20 cellular contexts compared by ENCODE assay signal in genomic region chr3:138300657-138301056, GRCh38. TPM values are rescaled to one million over a fixed set of nuclear protein-coding genes. Genes with fewer than 3 reads are reported as not detected.
DNase-seq lines count a peak whose midpoint lies in the region; ATAC-seq and TF ChIP-seq lines count a peak whose summit lies in the region.
"Had no signal": no experiment of that assay in that cellular context is flagged by ENCODE, and none has a peak within 500 bp of the region (broad histone marks: within the 10 kb centered on the region; RNA-seq: fewer than 3 reads in every experiment).

No MANE protein-coding gene starts in this region.

- no peaks in the 10 kb centered on the region for H4K20me1 ChIP-seq in mammary epithelial cell (ENCODE audit: insufficient read depth, low read length)

- no peak overlapping the region for H3K27ac ChIP-seq in mammary epithelial cell (ENCODE audit: insufficient read depth, low read depth, low read length)
- H3K27ac ChIP-seq: Peyer's patch, SJSA1 had no signal

- no peaks in the 10 kb centered on the region for H3K4me1 Mint-ChIP-seq in MCF 10A (ENCODE audit: insufficient read depth, unreplicated experiment)
- H3K4me1 Mint-ChIP-seq: IgD-negative memory B cell had no signal

- BruUV-seq in MCF 10A (replicated peaks; lab: Mats Ljungman, UMichigan): TSS peak; percentile 13
- BruUV-seq in mammary epithelial cell (replicated peaks; lab: Mats Ljungman, UMichigan): no TSS peak

- H2AFZ ChIP-seq in mammary epithelial cell (ENCODE audit: low read depth, low read length): no peak overlapping the region

- no peaks in the 10 kb centered on the region for H3K79me2 ChIP-seq in mammary epithelial cell (ENCODE audit: insufficient read depth, low read length)

- ATAC-seq in GM18517 (IDR thresholded peaks at IDR 0.05; ENCODE audit: unreplicated experiment): no peak

- intact Hi-C loops in MCF 10A (cut with micrococcal nuclease) (no loop called here), mammary epithelial cell (cut with micrococcal nuclease) (no loop called here)

- peaks cover 16% of the 10 kb centered on the region for H3K36me3 Mint-ChIP-seq in MCF 10A (ENCODE audit: insufficient read depth, unreplicated experiment)

- POLR2A ChIA-PET in MCF 10A (lab: Yijun Ruan, JAX): interaction anchor here (1.4 kb wide), 1 partner anchor 19 kb away, joined by 3 read pairs; no protein-coding TSS in a partner anchor

- no peaks in the 10 kb centered on the region for H3K9me3 ChIP-seq in mammary epithelial cell (replicated peaks; ENCODE audit: insufficient read depth, low read length)
- H3K9me3 ChIP-seq: Peyer's patch, SJSA1 had no signal

- CTCF ChIA-PET in MCF 10A (lab: Yijun Ruan, JAX) (interaction anchor here (1.0 kb wide), 1 partner anchor 27 kb away, joined by 3 read pairs; no protein-coding TSS in a partner anchor), mammary epithelial cell (lab: Charles Lee; ENCODE audit: low non-redundant PET) (no interaction called here)

- dilution Hi-C loops in mammary epithelial cell (cut with HindIII; ENCODE audit: low sequenced_read_pairs): no loop called here

- no peak overlapping the region for H3K27ac Mint-ChIP-seq in MCF 10A (ENCODE audit: low read depth, unreplicated experiment)
- H3K27ac Mint-ChIP-seq: IgD-negative memory B cell had no signal

- H3K4me1 ChIP-seq in mammary epithelial cell (ENCODE audit: insufficient read depth, low read length): no peaks in the 10 kb centered on the region
- H3K4me1 ChIP-seq: Peyer's patch, SJSA1 had no signal

- no peak overlapping the region for H3K4me3 ChIP-seq in mammary epithelial cell (replicated peaks in 1 of 3; ENCODE audit: insufficient read depth in 1 of 3, low read depth in 2 of 3, low read length in 3 of 3)
- H3K4me3 ChIP-seq: Peyer's patch, SJSA1 had no signal

- no peak overlapping the region for H3K4me2 ChIP-seq in mammary epithelial cell (ENCODE audit: insufficient read depth, low read depth, low read length)

- no peak for TF ChIP-seq CTCF in MCF 10A (IDR thresholded peaks at IDR 0.05; ENCODE audit: unreplicated experiment)
- TF ChIP-seq CTCF in mammary epithelial cell (conservative IDR thresholded peaks at IDR 0.05 in 1 of 2, IDR thresholded peaks at IDR 0.05 in 1 of 2; ENCODE audit: extremely low read depth in 1 of 2, insufficient read depth in 1 of 2, low read depth in 1 of 2, low read length in 2 of 2): no peak

- no peak for DNase-seq in MCF 10A (ENCODE audit: unreplicated experiment)
- no peak for DNase-seq in mammary epithelial cell
- peak; percentile 29 to 30 for DNase-seq in cerebellar nuclear complex (lab: John Stamatoyannopoulos, UW)
- peak; percentile 61 for DNase-seq in occipital lobe (lab: John Stamatoyannopoulos, UW)
- no peak for DNase-seq in HT-29 (ENCODE audit: low spot score)
- DNase-seq in A172 (ENCODE audit: low spot score): no peak
- DNase-seq: AML-193, DMS79 treated with DMSO at 0.1 percent for 48 hours, H7, Kasumi-1, MM.1S, NCI-H1092, NCI-H1436 treated with DMSO at 0.1 percent for 48 hours, NCI-H2029, NCI-H345, NCI-H69, Peyer's patch had no signal

- H3K9ac ChIP-seq in mammary epithelial cell (ENCODE audit: insufficient read depth, low read length): no peak overlapping the region

- no peaks in the 10 kb centered on the region for H3K27me3 Mint-ChIP-seq in MCF 10A (ENCODE audit: insufficient read depth, unreplicated experiment)
- H3K27me3 Mint-ChIP-seq: IgD-negative memory B cell had no signal

- no peaks in the 10 kb centered on the region for H3K27me3 ChIP-seq in mammary epithelial cell (ENCODE audit: insufficient read depth, low read length)
- H3K27me3 ChIP-seq: Peyer's patch, SJSA1 had no signal

- H3K4me3 Mint-ChIP-seq in MCF 10A (ENCODE audit: unreplicated experiment): no peak overlapping the region
- H3K4me3 Mint-ChIP-seq: IgD-negative memory B cell had no signal

- 79% methylated on average over 2 of the region's 2 CpGs for WGBS in mammary epithelial cell (ENCODE audit: low coverage, missing lambda C conversion rate)

- in situ Hi-C loops in mammary epithelial cell (cut with MboI; ENCODE audit: low sequenced_read_pairs in 2 of 2): no loop called here

- H3K36me3 ChIP-seq in mammary epithelial cell (ENCODE audit: insufficient read depth, low read length): peaks cover 5% of the 10 kb centered on the region

- H3K9me3 Mint-ChIP-seq in MCF 10A (ENCODE audit: unreplicated experiment): no peaks in the 10 kb centered on the region
- H3K9me3 Mint-ChIP-seq: IgD-negative memory B cell had no signal

RNA-seq across cellular contexts. Expression of gene NME9, which starts 29.0 kb away (rescaled TPM):
- total RNA-seq in MCF 10A (2022): not detected in 2 replicates
- under 1 TPM in 1 of 2 donors, not detected in 1; 0.50 TPM for total RNA-seq in mammary epithelial cell
- not detected for polyA plus RNA-seq in mammary epithelial cell
- polyA minus RNA-seq in mammary epithelial cell: not detected
- total RNA-seq in occipital lobe: 2.3 TPM
- 0.21 TPM in 1 of 2 replicates, not detected in the other for total RNA-seq in HT-29 (2014; rRNA removed; shearing (Covaris generic))
- not detected in 2 replicates for total RNA-seq in A172 (2014; rRNA removed; shearing (Covaris generic))
- total RNA-seq: Peyer's patch had no signal

RNA-seq across cellular contexts. Expression of gene MRAS, which starts 47.7 kb away (rescaled TPM):
- total RNA-seq in MCF 10A (2022): 5.2 and 7.0 TPM in 2 replicates
- total RNA-seq in mammary epithelial cell: 10 to 100 TPM; 16.4 to 55.3 TPM
- 14.3 TPM for polyA plus RNA-seq in mammary epithelial cell
- 12.7 TPM for polyA minus RNA-seq in mammary epithelial cell
- 53.3 TPM for total RNA-seq in occipital lobe
- total RNA-seq in HT-29 (2014; rRNA removed; shearing (Covaris generic)): 1.3 and 2.9 TPM in 2 replicates
- total RNA-seq in A172 (2014; rRNA removed; shearing (Covaris generic)): 32.7 and 72.2 TPM in 2 replicates
- polyA plus RNA-seq: IgD-negative memory B cell had no signal

Comparison
In these comparisons a context has a peak if more than half of its experiments do, and no peak if none do; other contexts are left out.
1. DNase-seq: peak in cerebellar nuclear complex (2 of 2) and occipital lobe (single experiment); none in MCF 10A (single experiment), mammary epithelial cell (single experiment), HT-29 (single experiment) and A172 (single experiment).